In the genomic region with DNA sequence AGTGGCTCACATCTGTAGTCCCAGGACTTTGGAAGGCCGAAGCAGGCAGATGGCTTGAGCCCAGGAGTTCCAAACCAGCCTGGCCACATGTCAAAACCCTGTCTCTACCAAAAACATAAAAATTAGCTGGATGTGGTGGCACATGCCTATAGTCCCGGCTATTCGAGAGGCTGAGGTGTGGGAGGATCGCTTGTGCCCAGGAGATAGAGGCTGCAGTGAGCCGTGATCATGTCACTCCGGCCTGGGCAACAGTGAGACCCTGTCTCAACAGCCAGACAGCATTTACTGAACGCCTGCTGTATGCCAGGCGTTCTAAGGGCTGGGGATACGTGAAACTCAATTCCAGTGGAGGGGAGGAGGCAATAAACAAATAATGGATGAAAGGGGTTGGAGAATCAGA, we compare ENCODE assay signal across 20 cellular contexts.
"Had no signal": no experiment of that assay in that cellular context is flagged by ENCODE, and none has a peak within 500 bp of the region (broad histone marks: within the 10 kb centered on the region; RNA-seq: fewer than 3 reads in every experiment).

No MANE protein-coding gene starts in this region.

- DNase-seq: activated B cell treated with CpG ODN at 0.5 μM for 24 hours; activated CD4-positive, alpha-beta T cell treated with anti-CD3 and anti-CD28 coated beads for 48 hours; activated CD8-positive, alpha-beta memory T cell treated with anti-CD3 and anti-CD28 coated beads, Interleukin-2, amount 50 U/mL, for 4 hours; activated CD8-positive, alpha-beta T cell treated with anti-CD3 and anti-CD28 coated beads, Interleukin-2, amount 10 ng/mL, durations not matched to agents 7 days and 5 days; activated gamma-delta T cell treated with Interleukin-2 at 50 U/mL for 16 hours; activated T-cell treated with anti-CD3 and anti-CD28 coated beads, Interleukin-2, amount 50 U/mL, for 48 hours; amniotic stem cell; body of pancreas; central memory CD4-positive, alpha-beta T cell; effector CD4-positive, alpha-beta T cell; esophagus squamous epithelium; hippocampal formation; kidney; left lung; natural killer cell; stimulated activated CD4-positive, alpha-beta T cell treated with anti-CD3 and anti-CD28 coated beads, Interleukin-1b, Interleukin-23, amount 100 ng/mL, for 48 hours; stimulated activated naive CD8-positive, alpha-beta T cell treated with anti-CD3 and anti-CD28 coated beads, Interleukin-15, amount 100 ng/mL, for 72 hours; T-helper 17 cell had no signal

- H3K4me3 Mint-ChIP-seq: activated B cell treated with CpG ODN at 0.5 μM for 24 hours; activated CD8-positive, alpha-beta T cell treated with anti-CD3 and anti-CD28 coated beads, Interleukin-2, amount 10 ng/mL, durations not matched to agents 7 days and 5 days; activated naive CD8-positive, alpha-beta T cell; natural killer cell; stimulated activated naive CD8-positive, alpha-beta T cell treated with anti-CD3 and anti-CD28 coated beads, Interleukin-15, amount 100 ng/mL, for 72 hours; T-helper 17 cell had no signal

- H3K36me3 Mint-ChIP-seq: activated naive CD8-positive, alpha-beta T cell; natural killer cell had no signal

- H3K27ac Mint-ChIP-seq: activated B cell treated with CpG ODN at 0.5 μM for 24 hours; activated CD8-positive, alpha-beta T cell treated with anti-CD3 and anti-CD28 coated beads, Interleukin-2, amount 10 ng/mL, durations not matched to agents 7 days and 5 days; activated naive CD8-positive, alpha-beta T cell; stimulated activated naive CD8-positive, alpha-beta T cell treated with anti-CD3 and anti-CD28 coated beads, Interleukin-15, amount 100 ng/mL, for 72 hours; T-helper 17 cell had no signal

- H3K27ac ChIP-seq: body of pancreas, coronary artery, esophagus squamous epithelium, left lung had no signal

- H3K27me3 ChIP-seq: body of pancreas, esophagus squamous epithelium, left lung had no signal

- H3K9me3 ChIP-seq: body of pancreas, esophagus squamous epithelium, left lung had no signal

- H3K9me3 Mint-ChIP-seq: activated B cell treated with CpG ODN at 0.5 μM for 24 hours; natural killer cell; stimulated activated naive CD8-positive, alpha-beta T cell treated with anti-CD3 and anti-CD28 coated beads, Interleukin-15, amount 100 ng/mL, for 72 hours had no signal

- ATAC-seq: activated CD8-positive, alpha-beta T cell treated with anti-CD3 and anti-CD28 coated beads, Interleukin-2, amount 10 ng/mL, durations not matched to agents 7 days and 5 days; body of pancreas; left lung; natural killer cell; stimulated activated naive CD8-positive, alpha-beta T cell treated with anti-CD3 and anti-CD28 coated beads, Interleukin-15, amount 100 ng/mL, for 72 hours; T-helper 17 cell had no signal

- H3K4me3 ChIP-seq: body of pancreas, coronary artery, esophagus squamous epithelium, left lung had no signal
